In the genomic region with DNA sequence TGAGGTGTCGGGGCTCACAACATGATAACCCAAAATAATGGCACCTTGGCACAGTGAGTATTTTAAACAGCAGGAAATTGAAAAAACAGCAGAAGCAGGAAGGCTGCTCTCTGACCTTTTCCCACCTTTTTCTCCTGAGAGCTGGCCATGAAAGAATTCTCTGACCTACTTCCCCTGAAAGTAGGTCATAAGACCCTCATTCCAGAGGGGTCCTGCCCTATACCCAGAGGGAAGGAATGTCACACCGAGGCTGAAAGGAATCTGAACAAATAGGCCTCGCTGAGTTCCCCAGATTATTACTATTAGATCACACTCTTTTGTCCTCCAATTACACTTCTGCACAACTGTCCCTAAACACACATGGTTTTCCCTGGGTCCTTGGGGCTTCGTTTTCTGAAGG, we compare ENCODE assay signal across 25 cellular contexts. TPM values are rescaled to one million over a fixed set of nuclear protein-coding genes. Genes with fewer than 3 reads are reported as not detected.
DNase-seq lines count a peak whose midpoint lies in the region; ATAC-seq, FAIRE-seq and TF ChIP-seq lines count a peak whose summit lies in the region.
"Had no signal": no experiment of that assay in that cellular context is flagged by ENCODE, and none has a peak within 500 bp of the region (broad histone marks: within the 10 kb centered on the region; RNA-seq: fewer than 3 reads in every experiment).

No MANE protein-coding gene starts in this region.

- H3K4me1 ChIP-seq in GM23338 (ENCODE audit: insufficient read depth), result peaks cover 23% of the 10 kb centered on the region
- peaks cover 7% of the 10 kb centered on the region for H3K4me1 ChIP-seq in endothelial cell of umbilical vein (ENCODE audit: control insufficient read depth, extremely low read depth, insufficient read depth, low read length)
- H3K4me1 ChIP-seq in neural progenitor cell, result peaks cover 28% of the 10 kb centered on the region
- no peaks in the 10 kb centered on the region for H3K4me1 ChIP-seq in BE2C
- H3K4me1 ChIP-seq: Peyer's patch, SJCRH30 had no signal

- no peaks in the 10 kb centered on the region for H3K9me1 ChIP-seq in endothelial cell of umbilical vein (replicated peaks; ENCODE audit: control insufficient read depth, extremely low read depth, insufficient read depth, low read length)

- no peaks in the 10 kb centered on the region for H3K36me3 ChIP-seq in GM23338 (ENCODE audit: insufficient read depth)
- no peaks in the 10 kb centered on the region for H3K36me3 ChIP-seq in endothelial cell of umbilical vein (ENCODE audit: control insufficient read depth in 2 of 2, extremely low read depth in 1 of 2, insufficient read depth in 2 of 2, low read length in 2 of 2)
- H3K36me3 ChIP-seq in neural progenitor cell, result no peaks in the 10 kb centered on the region
- no peaks in the 10 kb centered on the region for H3K36me3 ChIP-seq in BE2C
- H3K36me3 ChIP-seq: Peyer's patch, SJCRH30 had no signal

- H2AFZ ChIP-seq in GM23338 (no peak overlapping the region), endothelial cell of umbilical vein (ENCODE audit: low read depth, low read length) (no peak overlapping the region), neural progenitor cell (replicated peaks) (no peak overlapping the region)

- H3F3A ChIP-seq in GM23338 (replicated peaks; ENCODE audit: low read depth), result no peaks in the 10 kb centered on the region
- H3F3A ChIP-seq in neural progenitor cell (ENCODE audit: low read depth), result no peaks in the 10 kb centered on the region

- H3K9me3 ChIP-seq in endothelial cell of umbilical vein (replicated peaks; ENCODE audit: control insufficient read depth, insufficient read depth, low read length) (no peaks in the 10 kb centered on the region), neural progenitor cell (ENCODE audit: low read depth) (no peaks in the 10 kb centered on the region), BE2C (no peaks in the 10 kb centered on the region)
- H3K9me3 ChIP-seq: Peyer's patch, SJCRH30 had no signal

- H3K4me2 ChIP-seq in GM23338 (no peak overlapping the region), endothelial cell of umbilical vein (ENCODE audit: insufficient read depth, low read length) (no peak overlapping the region), neural progenitor cell (peak overlapping the region; percentile 4)

- no TSS peak for BruUV-seq in endothelial cell of umbilical vein (replicated peaks; lab: Mats Ljungman, UMichigan)

- H4K20me1 ChIP-seq in GM23338 (replicated peaks; ENCODE audit: insufficient read depth) (no peaks in the 10 kb centered on the region), endothelial cell of umbilical vein (replicated peaks; ENCODE audit: control insufficient read depth, extremely low read depth, insufficient read depth, low read length) (no peaks in the 10 kb centered on the region), neural progenitor cell (ENCODE audit: low read depth) (no peaks in the 10 kb centered on the region)

- no peaks in the 10 kb centered on the region for H3K9me3 Mint-ChIP-seq in GM23338
- no peaks in the 10 kb centered on the region for H3K9me3 Mint-ChIP-seq in WTC11
- no peaks in the 10 kb centered on the region for H3K9me3 Mint-ChIP-seq in neural progenitor cell
- H3K9me3 Mint-ChIP-seq: CD8-positive, alpha-beta memory T cell had no signal

- no peaks in the 10 kb centered on the region for H3K9me2 ChIP-seq in GM23338 (ENCODE audit: insufficient read depth)

- no peak for FAIRE-seq in endothelial cell of umbilical vein (lab: Jason Lieb, UNC)
- FAIRE-seq: GM18507, H54 had no signal

- H3K36me3 Mint-ChIP-seq in GM23338 (ENCODE audit: low read depth) (peaks cover 3% of the 10 kb centered on the region; the same call in 1 of the 3 replicates), WTC11 (peaks cover 4% of the 10 kb centered on the region), neural progenitor cell (no peaks in the 10 kb centered on the region)
- H3K36me3 Mint-ChIP-seq: CD8-positive, alpha-beta memory T cell had no signal

- CTCF ChIA-PET in WTC11 (lab: Charles Lee) (no interaction called here), endothelial cell of umbilical vein (lab: Charles Lee) (interaction anchor here (1.0 to 2.0 kb wide), 2 partner anchors 21 to 281 kb away, joined by 3 to 8 read pairs; no protein-coding TSS in a partner anchor)

- H3K9ac ChIP-seq in endothelial cell of umbilical vein (replicated peaks; ENCODE audit: extremely low read depth, insufficient read depth, low read length) (no peak overlapping the region), neural progenitor cell (no peak overlapping the region)

- intact Hi-C loops in endothelial cell of umbilical vein (cut with micrococcal nuclease), result no loop called here

- TF ChIP-seq CTCF in GM23338 (conservative IDR thresholded peaks at IDR 0.05; ENCODE audit: low read depth in 2 of 2) (no peak), WTC11 (IDR thresholded peaks at IDR 0.05) (no peak), endothelial cell of umbilical vein (IDR thresholded peaks at IDR 0.05; ENCODE audit: extremely low read depth in 1 of 2, insufficient read depth in 1 of 2, low read depth in 1 of 2, low read length in 2 of 2) (no peak), neural progenitor cell (IDR thresholded peaks at IDR 0.05) (no peak), BE2C (IDR thresholded peaks at IDR 0.05; ENCODE audit: low read depth, low read length) (no peak)

- no peak overlapping the region for H3K4me3 ChIP-seq in GM23338
- no peak overlapping the region for H3K4me3 ChIP-seq in endothelial cell of umbilical vein (replicated peaks in 1 of 3; ENCODE audit: insufficient read depth in 1 of 3, low read depth in 1 of 3, low read length in 3 of 3)
- no peak overlapping the region for H3K4me3 ChIP-seq in neural progenitor cell
- H3K4me3 ChIP-seq in BE2C (ENCODE audit: low read depth, low read length), result no peak overlapping the region
- H3K4me3 ChIP-seq: Peyer's patch, SJCRH30 had no signal

- H3K27ac Mint-ChIP-seq in GM23338 (0 out of 2 replicates have a peak overlapping the region, but pooled peaks have one; percentile 23), WTC11 (peak overlapping the region; percentile 69; the same call in 1 of the 2 replicates), neural progenitor cell (no peak overlapping the region)
- H3K27ac Mint-ChIP-seq: CD8-positive, alpha-beta memory T cell had no signal

- DNase-seq in GM23338 (ENCODE audit: low spot score) (peak; percentile 25), WTC11 (ENCODE audit: low spot score) (no peak), endothelial cell of umbilical vein (ENCODE audit: low read depth, low spot score) (peak; percentile 70), neural progenitor cell (ENCODE audit: low spot score) (peak; percentile 54), NOMO-1 (lab: John Stamatoyannopoulos, UW; ENCODE audit: unreplicated experiment in 2 of 2) (no peak), HK-2 (ENCODE audit: unreplicated experiment) (no peak), BE2C (no peak)
- DNase-seq: AML-193; CD8-positive, alpha-beta memory T cell; GDM1; KBM-7; NCI-H1092; NCI-H1436 treated with DMSO at 0.1 percent for 48 hours; NCI-H1930; NCI-H2227 treated with DMSO at 0.1 percent for 48 hours; NCI-H510A; NCI-H748 treated with DMSO at 0.1 percent for 48 hours; SJCRH30 had no signal

- H3K4me3 Mint-ChIP-seq in GM23338 (no peak overlapping the region), WTC11 (no peak overlapping the region), neural progenitor cell (no peak overlapping the region)
- H3K4me3 Mint-ChIP-seq: CD8-positive, alpha-beta memory T cell had no signal

- H3K4me1 Mint-ChIP-seq in GM23338, result peaks cover 33% of the 10 kb centered on the region
- H3K4me1 Mint-ChIP-seq in WTC11, result peaks cover 33% of the 10 kb centered on the region
- H3K4me1 Mint-ChIP-seq in neural progenitor cell, result peaks cover 19% of the 10 kb centered on the region
- H3K4me1 Mint-ChIP-seq: CD8-positive, alpha-beta memory T cell had no signal

- ATAC-seq in GM23338, result no peak
- no peak for ATAC-seq in WTC11
- ATAC-seq in GM18873 (IDR thresholded peaks at IDR 0.05; ENCODE audit: low FRiP score, unreplicated experiment), result no peak

- no peak for TF ChIP-seq POLR2A in endothelial cell of umbilical vein (IDR thresholded peaks at IDR 0.05; ENCODE audit: low read depth, low read length)

- H3K27me3 Mint-ChIP-seq in GM23338 (ENCODE audit: insufficient read depth, low read depth, poor library complexity), result peaks cover 2% of the 10 kb centered on the region
- H3K27me3 Mint-ChIP-seq in WTC11 (ENCODE audit: low read depth), result no peaks in the 10 kb centered on the region
- peaks cover 3% of the 10 kb centered on the region for H3K27me3 Mint-ChIP-seq in neural progenitor cell (ENCODE audit: insufficient read depth, low read depth)

- no peaks in the 10 kb centered on the region for H3K79me2 ChIP-seq in GM23338 (replicated peaks; ENCODE audit: insufficient read depth)
- no peaks in the 10 kb centered on the region for H3K79me2 ChIP-seq in endothelial cell of umbilical vein (ENCODE audit: control insufficient read depth, insufficient read depth, low read length)
- H3K79me2 ChIP-seq in neural progenitor cell (ENCODE audit: low read depth), result no peaks in the 10 kb centered on the region

- dilution Hi-C loops in endothelial cell of umbilical vein (cut with MboI; ENCODE audit: extremely low pct_ligation_motif_present, low sequenced_read_pairs), result no loop called here

- H3K27ac ChIP-seq in GM23338 (ENCODE audit: low read depth) (no peak overlapping the region), endothelial cell of umbilical vein (ENCODE audit: insufficient read depth, low read depth, low read length) (no peak overlapping the region), neural progenitor cell (no peak overlapping the region)
- H3K27ac ChIP-seq: C4-2B, HL-60, Peyer's patch, SJCRH30 had no signal

- no peaks in the 10 kb centered on the region for H3K27me3 ChIP-seq in GM23338 (ENCODE audit: insufficient read depth)
- no peaks in the 10 kb centered on the region for H3K27me3 ChIP-seq in endothelial cell of umbilical vein (ENCODE audit: control insufficient read depth in 2 of 2, insufficient read depth in 2 of 2, low read length in 2 of 2)
- no peaks in the 10 kb centered on the region for H3K27me3 ChIP-seq in neural progenitor cell
- no peaks in the 10 kb centered on the region for H3K27me3 ChIP-seq in BE2C
- H3K27me3 ChIP-seq: Peyer's patch, SJCRH30 had no signal

- POLR2A ChIA-PET in WTC11 (lab: Charles Lee) (no interaction called here), endothelial cell of umbilical vein (lab: Charles Lee) (no interaction called here)

RNA-seq across cellular contexts. Expression of a gene that starts 18.8 kb away (rescaled TPM):
- 33.3 and 37.8 TPM in 2 replicates for total RNA-seq in GM23338 (2014; rRNA removed; shearing (Covaris generic))
- 31.9 and 36.5 TPM in 2 replicates for polyA plus RNA-seq in GM23338 (2016; fragmentation: Nextera tagmentation; extraction: Ambion mirVana)
- 34.2 to 43.8 TPM (median 42.6 TPM) in 3 replicates for total RNA-seq in WTC11 (2021)
- not detected in 2 replicates for total RNA-seq in endothelial cell of umbilical vein
- 0.14 TPM in 1 of 2 replicates, not detected in the other for polyA plus RNA-seq in endothelial cell of umbilical vein
- not detected in 2 replicates for polyA plus RNA-seq in endothelial cell of umbilical vein (2011; cell fraction: cytosol; rRNA removed)
- not detected in 2 replicates for polyA plus RNA-seq in endothelial cell of umbilical vein (2011; cell fraction: nucleus; rRNA removed)
- not detected in 2 replicates for polyA plus RNA-seq in endothelial cell of umbilical vein (2012)
- 0.19 and 1.7 TPM in 2 replicates for polyA minus RNA-seq in endothelial cell of umbilical vein
- 11.5 TPM for polyA minus RNA-seq in endothelial cell of umbilical vein (2011; cell fraction: cytosol; rRNA and poly(A)+ RNA removed)
- polyA minus RNA-seq in endothelial cell of umbilical vein (2011; cell fraction: nucleus; rRNA and poly(A)+ RNA removed), result not detected in 2 replicates
- 40.5 and 56.6 TPM in 2 replicates for total RNA-seq in neural progenitor cell (ENCODE audit: low replicate concordance)
- polyA plus RNA-seq in BE2C (2012; ENCODE audit: insufficient read depth, insufficient read length, low read depth), result 2.7 TPM
- polyA plus RNA-seq: AG04450; CD8-positive, alpha-beta memory T cell had no signal

Comparison
In these comparisons a context has a peak if more than half of its experiments do, and no peak if none do; other contexts are left out.
1. DNase-seq: peak in GM23338 (single experiment), endothelial cell of umbilical vein (single experiment) and neural progenitor cell (single experiment); none in WTC11 (single experiment), NOMO-1 (0 of 2), HK-2 (single experiment) and BE2C (single experiment).
2. RNA of a gene that starts 18.8 kb away (total RNA-seq): 40.5 to 56.6 TPM in neural progenitor cell, 33.3 to 37.8 TPM in GM23338 and 34.2 to 43.8 TPM in WTC11; not detected in endothelial cell of umbilical vein; every median in the first group is over 10 times any median in the second.